In genomic region chr6:88120635-88121034, GRCh38 we compare ENCODE assay signal across 24 cellular contexts.
"Had no signal": no experiment of that assay in that cellular context is flagged by ENCODE, and none has a peak within 500 bp of the region (broad histone marks: within the 10 kb centered on the region; RNA-seq: fewer than 3 reads in every experiment).

No MANE protein-coding gene starts in this region.

- H3K9me3 Mint-ChIP-seq: nephron progenitor cell had no signal

- ATAC-seq: left colon; left lung; lower lobe of right lung; natural killer cell; right lobe of liver; stimulated activated memory B cell treated with anti-CD40 and anti-IgM and Interleukin-4, amounts not matched to agents 10 μg/mL and 1 μg/mL and 100 μg/mL, for 72 hours had no signal

- H3K4me1 Mint-ChIP-seq: immature natural killer cell, natural killer cell, nephron progenitor cell had no signal

- H3K4me3 Mint-ChIP-seq: immature natural killer cell; natural killer cell; nephron progenitor cell; stimulated activated memory B cell treated with anti-CD40 and anti-IgM and Interleukin-4, amounts not matched to agents 10 μg/mL and 1 μg/mL and 100 μg/mL, for 72 hours had no signal

- H3K27ac Mint-ChIP-seq: immature natural killer cell; natural killer cell; nephron progenitor cell; progenitor cell of endocrine pancreas; stimulated activated memory B cell treated with anti-CD40 and anti-IgM and Interleukin-4, amounts not matched to agents 10 μg/mL and 1 μg/mL and 100 μg/mL, for 72 hours had no signal

- H3K27me3 Mint-ChIP-seq: progenitor cell of endocrine pancreas; stimulated activated memory B cell treated with anti-CD40 and anti-IgM and Interleukin-4, amounts not matched to agents 10 μg/mL and 1 μg/mL and 100 μg/mL, for 72 hours had no signal

- DNase-seq: hypothalamus; immature natural killer cell; kidney; left colon; left lung; lower lobe of right lung; mammary epithelial cell; mesenchymal stem cell; natural killer cell; nephron progenitor cell; ovary; right lobe of liver; stimulated activated CD4-positive, alpha-beta T cell treated with anti-CD3 and anti-CD28 coated beads, Interleukin-1b, Interleukin-23, amount 100 ng/mL, for 48 hours; stimulated activated CD4-positive, alpha-beta T cell treated with anti-CD3 and anti-CD28 coated beads, Interleukin-2, amount 100 ng/mL, for 48 hours; stimulated activated CD4-positive, alpha-beta T cell treated with anti-CD3 and anti-CD28 coated beads, Interleukin-4, amount 100 ng/mL, for 4 hours; stimulated activated CD8-positive, alpha-beta memory T cell treated with anti-CD3 and anti-CD28 coated beads, Interleukin-4, amount 100 ng/mL, for 48 hours; stimulated activated naive CD4-positive, alpha-beta T cell treated with Interleukin-2 at 50 U/mL for 16 hours; stomach; testis; thyroid gland; transverse colon; upper lobe of left lung had no signal
